ENCODE assay signal across 36 cellular contexts in the genomic region with DNA sequence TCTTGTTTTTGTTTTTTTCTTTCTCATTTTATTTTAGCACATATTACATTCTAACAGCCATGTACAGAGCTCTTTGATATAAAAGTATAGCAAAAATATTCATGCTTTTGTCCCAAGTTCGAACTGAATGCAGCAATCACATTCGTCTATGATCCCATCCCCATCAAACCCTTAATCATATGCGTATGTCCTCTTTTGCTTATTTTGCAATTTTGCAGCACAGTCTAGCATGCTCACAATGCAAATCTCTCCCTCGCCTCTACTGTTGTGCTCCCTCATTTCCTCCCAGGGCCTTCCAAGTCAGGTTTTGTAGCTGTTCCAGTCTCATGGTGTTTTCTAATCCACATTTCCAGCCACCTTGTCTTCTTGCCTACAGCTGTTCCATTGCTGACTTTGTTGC.
"Had no signal": no experiment of that assay in that cellular context is flagged by ENCODE, and none has a peak within 500 bp of the region (broad histone marks: within the 10 kb centered on the region; RNA-seq: fewer than 3 reads in every experiment).

No MANE protein-coding gene starts in this region.

- H3K36me3 ChIP-seq: MG63 had no signal

- H3K9me3 ChIP-seq: MG63 had no signal

- H3K4me3 ChIP-seq: MG63 had no signal

- DNase-seq: Karpas-422, Kasumi-1, MG63, MM.1S, MV-4-11, NCI-H1048, NCI-H1092, NCI-H1092 treated with DMSO at 0.1 percent for 48 hours, NCI-H1105, NCI-H1105 treated with DMSO at 0.1 percent for 48 hours, NCI-H1417, NCI-H1417 treated with DMSO at 0.1 percent for 48 hours, NCI-H1436, NCI-H1436 treated with DMSO at 0.1 percent for 48 hours, NCI-H146, NCI-H1694, NCI-H1694 treated with DMSO at 0.1 percent for 48 hours, NCI-H187, NCI-H187 treated with DMSO at 0.1 percent for 48 hours, NCI-H1930, NCI-H2029, NCI-H2029 treated with DMSO at 0.1 percent for 48 hours, NCI-H2081, NCI-H2081 treated with DMSO at 0.1 percent for 48 hours, NCI-H2107, NCI-H2171, NCI-H2171 treated with DMSO at 0.1 percent for 48 hours, NCI-H2227 treated with DMSO at 0.1 percent for 48 hours, NCI-H226, NCI-H345, NCI-H446, NCI-H446 treated with DMSO at 0.1 percent for 48 hours, NCI-H510A, NCI-H510A treated with DMSO at 0.1 percent for 48 hours, NCI-H524, NCI-H524 treated with DMSO at 0.1 percent for 48 hours had no signal
